13 cellular contexts compared by ENCODE assay signal in genomic region chr1:7388141-7388487, GRCh38.
DNase-seq lines count a peak whose midpoint lies in the region; ATAC-seq and TF ChIP-seq lines count a peak whose summit lies in the region.
"Had no signal": no experiment of that assay in that cellular context is flagged by ENCODE, and none has a peak within 500 bp of the region (broad histone marks: within the 10 kb centered on the region; RNA-seq: fewer than 3 reads in every experiment).

No MANE protein-coding gene starts in this region.

- peak overlapping the region; percentile 8 for H3K23ac ChIP-seq in neuronal stem cell (ENCODE audit: low read depth, low read length, poor library complexity)

- 91% methylated on average over 11 of the region's 11 CpGs for WGBS in SK-N-SH (ENCODE audit: low lambda C conversion rate)
- 37 to 48% methylated on average over 11 of the region's 11 CpGs for WGBS in heart right ventricle, 2 donors
- WGBS in neuronal stem cell (ENCODE audit: extremely low coverage in 2 of 2, insufficient read length in 2 of 2, insufficient replicate concordance in 1 of 2), 2 donors = no CpG with 5 or more reads among the region's 11 CpGs
- WGBS in thyroid gland, 2 donors = 47 to 54% methylated on average over 11 of the region's 11 CpGs

- no peak overlapping the region for H3K4me3 ChIP-seq in SK-N-SH (ENCODE audit: low read depth in 2 of 2, low read length in 1 of 2)
- no peak overlapping the region for H3K4me3 ChIP-seq in heart right ventricle
- no peak overlapping the region for H3K4me3 ChIP-seq in neuronal stem cell (ENCODE audit: low read length in 2 of 2)
- H3K4me3 ChIP-seq in thyroid gland (replicated peaks in 1 of 3) = no peak overlapping the region
- no peak overlapping the region for H3K4me3 ChIP-seq in PC-9

- H2AFZ ChIP-seq in SK-N-SH (ENCODE audit: low read depth) (no peak overlapping the region), neuronal stem cell (ENCODE audit: low read length) (no peak overlapping the region), PC-9 (no peak overlapping the region)

- no peak for TF ChIP-seq RAD21 in SK-N-SH (IDR thresholded peaks at IDR 0.05; ENCODE audit: low read length)

- H3K9me2 ChIP-seq in SK-N-SH (no peaks in the 10 kb centered on the region), PC-9 (ENCODE audit: insufficient read depth) (no peaks in the 10 kb centered on the region)

- no peak for TF ChIP-seq POLR2A in thyroid gland (IDR thresholded peaks at IDR 0.05)

- H3K27ac ChIP-seq in SK-N-SH (ENCODE audit: low read depth in 2 of 2, low read length in 1 of 2) (peak overlapping the region in 1 of 2 experiments; percentile 76; a peak in 2 of 4 replicates), heart right ventricle (peak overlapping the region in 9 of 10 donors; percentile 68 to 90 (median 78)), neuronal stem cell (replicated peaks; ENCODE audit: low read length) (no peak overlapping the region), thyroid gland (peak overlapping the region; percentile 21 to 87 (median 70)), PC-9 (no peak overlapping the region)

- H3K4me1 ChIP-seq in SK-N-SH (ENCODE audit: control insufficient read depth in 1 of 2, insufficient read depth in 2 of 2, low read depth in 1 of 2, low read length in 1 of 2) (peaks cover 0 to 38% of the 10 kb centered on the region in 2 experiments; a peak in 1 of 4 replicates), heart right ventricle (peaks cover 7 to 37% (median 27%) of the 10 kb centered on the region in 9 donors), neuronal stem cell (ENCODE audit: control insufficient read depth in 2 of 2, insufficient read depth in 1 of 2, low read depth in 1 of 2, low read length in 2 of 2) (peaks cover 0 to 14% of the 10 kb centered on the region in 2 donors), thyroid gland (peaks cover 40 to 50% of the 10 kb centered on the region in 2 donors), PC-9 (replicated peaks; ENCODE audit: insufficient read depth) (no peaks in the 10 kb centered on the region)

- H3K14ac ChIP-seq in neuronal stem cell (ENCODE audit: low read length) = no peak overlapping the region

- H3K79me1 ChIP-seq in neuronal stem cell (ENCODE audit: low read depth, low read length) = no peaks in the 10 kb centered on the region

- H4K8ac ChIP-seq in neuronal stem cell (ENCODE audit: low read depth, low read length) = no peak overlapping the region

- TF ChIP-seq CTCF in SK-N-SH (IDR thresholded peaks at IDR 0.05) (no peak), heart right ventricle (IDR thresholded peaks at IDR 0.05) (no peak), thyroid gland (IDR thresholded peaks at IDR 0.05) (no peak), PC-9 (conservative IDR thresholded peaks at IDR 0.05) (no peak)

- H2BK15ac ChIP-seq in neuronal stem cell (ENCODE audit: low read length) = no peak overlapping the region

- H3K9me3 ChIP-seq in SK-N-SH (no peaks in the 10 kb centered on the region), heart right ventricle (no peaks in the 10 kb centered on the region), neuronal stem cell (replicated peaks in 1 of 2; ENCODE audit: control insufficient read depth in 2 of 2, insufficient read depth in 1 of 2, low read depth in 1 of 2, low read length in 2 of 2) (no peaks in the 10 kb centered on the region), thyroid gland (no peaks in the 10 kb centered on the region), PC-9 (ENCODE audit: insufficient read depth, low read depth) (no peaks in the 10 kb centered on the region)

- H3K79me2 ChIP-seq in SK-N-SH (ENCODE audit: insufficient read depth) (no peaks in the 10 kb centered on the region), PC-9 (ENCODE audit: low read depth) (no peaks in the 10 kb centered on the region)

- CTCF ChIA-PET in SK-N-SH (lab: Yijun Ruan, JAX) = interaction anchor here (1.5 to 3.3 kb wide), 2 partner anchors 259 to 346 kb away, joined by 4 to 9 read pairs; no protein-coding TSS in a partner anchor
- CTCF ChIA-PET in PC-9 (lab: Charles Lee) = no interaction called here

- POLR2A ChIA-PET in SK-N-SH (lab: Yijun Ruan, JAX) (no interaction called here), PC-9 (lab: Charles Lee; ENCODE audit: unreplicated experiment) (no interaction called here)

- no peak overlapping the region for H3K18ac ChIP-seq in neuronal stem cell (ENCODE audit: low read length)

- no peaks in the 10 kb centered on the region for H3F3A ChIP-seq in SK-N-SH (replicated peaks; ENCODE audit: insufficient read depth)
- H3F3A ChIP-seq in PC-9 (ENCODE audit: insufficient read depth, low read depth) = no peaks in the 10 kb centered on the region

- ATAC-seq in SK-N-SH treated with all-trans-retinoic acid at 6 μM for 48 hours (no peak), heart right ventricle (peak in 7 of 8 donors; percentile 9 to 58 (median 28)), GM18868 (IDR thresholded peaks at IDR 0.05; ENCODE audit: unreplicated experiment) (no peak)

- no peak overlapping the region for H2BK5ac ChIP-seq in neuronal stem cell (ENCODE audit: low read length)

- DNase-seq in SK-N-SH (peak; percentile 37), heart right ventricle (peak; percentile 20 to 40), neuronal stem cell (ENCODE audit: low spot score) (no peak), thyroid gland (peak; percentile 61 to 64), DMS 273 (lab: John Stamatoyannopoulos, UW; ENCODE audit: unreplicated experiment) (no peak), PC-9 (no peak)
- DNase-seq: foreskin fibroblast, GOT3, NCI-H187, RPMI8226, T-helper 2 cell had no signal

- TF ChIP-seq EP300 in SK-N-SH (IDR thresholded peaks at IDR 0.05; ENCODE audit: borderline replicate concordance in 1 of 2, low read depth in 1 of 2, low read length in 1 of 2) = no peak

- H3K27me3 ChIP-seq in SK-N-SH (ENCODE audit: insufficient read depth) (no peaks in the 10 kb centered on the region), heart right ventricle (no peaks in the 10 kb centered on the region), neuronal stem cell (ENCODE audit: control insufficient read depth in 3 of 3, insufficient read depth in 3 of 3, low read depth in 1 of 3, low read length in 3 of 3) (peaks cover 0 to 4% (median 0%) of the 10 kb centered on the region in 3 experiments), thyroid gland (no peaks in the 10 kb centered on the region), PC-9 (ENCODE audit: insufficient read depth, low read depth) (peaks cover 70% of the 10 kb centered on the region)

- H3K4me2 ChIP-seq in SK-N-SH (no peak overlapping the region), neuronal stem cell (ENCODE audit: insufficient read depth, low read length, poor library complexity, severe bottlenecking) (no peak overlapping the region), PC-9 (no peak overlapping the region)

- no peak overlapping the region for H2BK120ac ChIP-seq in neuronal stem cell (ENCODE audit: low read depth, low read length)

- H3K9ac ChIP-seq in SK-N-SH (no peak overlapping the region), neuronal stem cell (ENCODE audit: low read depth, low read length, poor library complexity) (no peak overlapping the region)

- H2AK5ac ChIP-seq in neuronal stem cell (ENCODE audit: low read depth, low read length) = no peak overlapping the region

- H4K91ac ChIP-seq in neuronal stem cell (ENCODE audit: low read depth, low read length, poor library complexity) = no peak overlapping the region

- no peak overlapping the region for H3K4ac ChIP-seq in neuronal stem cell (ENCODE audit: low read length)

- intact Hi-C loops in heart right ventricle (cut with DNase I) = no loop called here
- intact Hi-C loops in thyroid gland (cut with DNase I) = no loop called here
- intact Hi-C loops in PC-9 (cut with micrococcal nuclease; ENCODE audit: unreplicated experiment) = no loop called here

- no TSS peak for BruUV-seq in PC-9 (replicated peaks; lab: Mats Ljungman, UMichigan)

- H3K36me3 ChIP-seq in SK-N-SH (replicated peaks in 1 of 2; ENCODE audit: control insufficient read depth in 1 of 2, insufficient read depth in 2 of 2, low read length in 1 of 2) (no peaks in the 10 kb centered on the region), heart right ventricle (no peaks in the 10 kb centered on the region), neuronal stem cell (replicated peaks in 1 of 2; ENCODE audit: control insufficient read depth in 2 of 2, insufficient read depth in 2 of 2, low read length in 2 of 2) (no peaks in the 10 kb centered on the region), thyroid gland (no peaks in the 10 kb centered on the region), PC-9 (ENCODE audit: low read depth) (no peaks in the 10 kb centered on the region)

- no peak overlapping the region for H2BK12ac ChIP-seq in neuronal stem cell (ENCODE audit: low read length)

- no peaks in the 10 kb centered on the region for H4K20me1 ChIP-seq in SK-N-SH (ENCODE audit: insufficient read depth)
- no peaks in the 10 kb centered on the region for H4K20me1 ChIP-seq in PC-9 (ENCODE audit: insufficient read depth)

TF ChIP-seq in SK-N-SH, 30 proteins besides CTCF, POLR2A, EP300 and RAD21:
- TF ChIP-seq JUND (IDR thresholded peaks at IDR 0.05) (no peak), GATA2 (CRISPR knock-in tag; IDR thresholded peaks at IDR 0.05) (no peak)

TF ChIP-seq in SK-N-SH treated with all-trans-retinoic acid at 6 μM for 48 hours, 23 proteins besides CTCF, POLR2A, EP300 and RAD21 (continues in another document):
- TF ChIP-seq PATZ1 (CRISPR knock-in tag; IDR thresholded peaks at IDR 0.05; ENCODE audit: borderline replicate concordance) = no peak
- no peak for TF ChIP-seq ARNTL (CRISPR knock-in tag; IDR thresholded peaks at IDR 0.05; ENCODE audit: borderline replicate concordance, low read depth)
- TF ChIP-seq ESRRG (CRISPR knock-in tag; IDR thresholded peaks at IDR 0.05) = no peak

Comparison
In these comparisons a context has a peak if more than half of its experiments do, and no peak if none do; other contexts are left out.
1. DNase-seq: peak in SK-N-SH (single experiment), heart right ventricle (2 of 2) and thyroid gland (2 of 2); none in neuronal stem cell (single experiment), DMS 273 (single experiment) and PC-9 (0 of 2).
2. H3K27ac ChIP-seq: peak in heart right ventricle (9 of 10) and thyroid gland (3 of 3); none in neuronal stem cell (single experiment) and PC-9 (single experiment).
3. ATAC-seq: peak in heart right ventricle (7 of 8); none in SK-N-SH treated with all-trans-retinoic acid at 6 μM for 48 hours (single experiment) and GM18868 (single experiment).